Comparison of ENCODE assay signal across 8 cellular contexts in genomic region chr2:58045580-58046334, GRCh38. TPM values are rescaled to one million over a fixed set of nuclear protein-coding genes. Genes with fewer than 3 reads are reported as not detected.
DNase-seq lines count a peak whose midpoint lies in the region; ATAC-seq and TF ChIP-seq lines count a peak whose summit lies in the region.

No MANE protein-coding gene starts in this region.

- peak overlapping the region; percentile 72 for H3K4me3 ChIP-seq in lung
- H3K4me3 ChIP-seq in upper lobe of right lung, result peak overlapping the region; percentile 78

- H3K4me3 Mint-ChIP-seq in activated naive CD4-positive, alpha-beta T cell treated with anti-CD3 and anti-CD28 coated beads for 36 hours, result peak overlapping the region; percentile 88
- H3K4me3 Mint-ChIP-seq in brain, result peak overlapping the region in 4 of 5 experiments; percentile 61 to 88 (median 84)

- no peaks in the 10 kb centered on the region for H3K9me3 Mint-ChIP-seq in activated naive CD4-positive, alpha-beta T cell treated with anti-CD3 and anti-CD28 coated beads for 36 hours
- H3K9me3 Mint-ChIP-seq in brain, result peaks cover 0 to 9% (median 0%) of the 10 kb centered on the region in 5 experiments

- intact Hi-C loops in activated naive CD4-positive, alpha-beta T cell treated with anti-CD3 and anti-CD28 coated beads for 36 hours (cut with micrococcal nuclease), result loop anchor here (1.0 to 10.0 kb wide), 6 partner anchors 19 to 1869 kb away; no protein-coding TSS in a partner anchor
- intact Hi-C loops in upper lobe of right lung (cut with DNase I), result no loop called here

- H3K27me3 ChIP-seq in lung (ENCODE audit: control insufficient read depth, insufficient read depth), result no peaks in the 10 kb centered on the region
- no peaks in the 10 kb centered on the region for H3K27me3 ChIP-seq in upper lobe of right lung

- TF ChIP-seq CTCF in brain (conservative IDR thresholded peaks at IDR 0.05) (no peak), lung (IDR thresholded peaks at IDR 0.05; ENCODE audit: control extremely low read depth, extremely low read depth) (no peak), upper lobe of right lung (IDR thresholded peaks at IDR 0.05) (no peak)

- peak overlapping the region; percentile 92 to 96 for H3K27ac ChIP-seq in lung (ENCODE audit: low read depth in 1 of 2, low read length in 1 of 2)
- H3K27ac ChIP-seq in upper lobe of right lung, result peak overlapping the region; percentile 96

- H3K27ac Mint-ChIP-seq in activated naive CD4-positive, alpha-beta T cell treated with anti-CD3 and anti-CD28 coated beads for 36 hours, result peak overlapping the region; percentile 93
- H3K27ac Mint-ChIP-seq in brain, result peak overlapping the region in 1 of 5 experiments; percentile 93

- no peaks in the 10 kb centered on the region for H3K36me3 ChIP-seq in lung (ENCODE audit: control insufficient read depth in 2 of 2, insufficient read depth in 2 of 2, low read length in 2 of 2)
- no peaks in the 10 kb centered on the region for H3K36me3 ChIP-seq in upper lobe of right lung

- peaks cover 0 to 9% of the 10 kb centered on the region in 2 donors for H3K4me1 ChIP-seq in lung (ENCODE audit: control insufficient read depth in 2 of 2, insufficient read depth in 2 of 2, low read length in 2 of 2)
- peaks cover 21% of the 10 kb centered on the region for H3K4me1 ChIP-seq in upper lobe of right lung

- H3K36me3 Mint-ChIP-seq in activated naive CD4-positive, alpha-beta T cell treated with anti-CD3 and anti-CD28 coated beads for 36 hours (ENCODE audit: low read depth), result peaks cover 5% of the 10 kb centered on the region
- H3K36me3 Mint-ChIP-seq in brain, result no peaks in the 10 kb centered on the region

- H3K4me1 Mint-ChIP-seq in activated naive CD4-positive, alpha-beta T cell treated with anti-CD3 and anti-CD28 coated beads for 36 hours (ENCODE audit: low read depth), result peaks cover 41% of the 10 kb centered on the region
- H3K4me1 Mint-ChIP-seq in brain, result peaks cover 17% of the 10 kb centered on the region

- H3K27me3 Mint-ChIP-seq in activated naive CD4-positive, alpha-beta T cell treated with anti-CD3 and anti-CD28 coated beads for 36 hours (ENCODE audit: low read depth), result no peaks in the 10 kb centered on the region
- peaks cover 7% of the 10 kb centered on the region for H3K27me3 Mint-ChIP-seq in brain

- ATAC-seq in lung (ENCODE audit: insufficient read depth, low FRiP score) (no peak), upper lobe of right lung (no peak), HG02884 (IDR thresholded peaks at IDR 0.05; ENCODE audit: unreplicated experiment) (no peak), GM21825 (IDR thresholded peaks at IDR 0.05; ENCODE audit: unreplicated experiment) (no peak)

- 65 to 73% methylated on average over 17 of the region's 17 CpGs for WGBS in lung, 2 donors

- no peak for DNase-seq in activated naive CD4-positive, alpha-beta T cell treated with anti-CD3 and anti-CD28 coated beads for 36 hours
- no peak for DNase-seq in activated naive CD4-positive, alpha-beta T cell treated with anti-CD3 and anti-CD28 coated beads, Interleukin-2, amount 50 U/mL, for 16 hours
- DNase-seq in lung (ENCODE audit: low spot score) (no peak), upper lobe of right lung (peak; percentile 48), NCI-H1105 treated with DMSO at 0.1 percent for 48 hours (lab: John Stamatoyannopoulos, UW) (no peak)

- CTCF ChIA-PET in activated naive CD4-positive, alpha-beta T cell treated with anti-CD3 and anti-CD28 coated beads for 36 hours (lab: Charles Lee), result interaction anchor here (0.6 to 0.7 kb wide), 3 partner anchors 14 to 299 kb away, joined by 3 read pairs; no protein-coding TSS in a partner anchor

- H3K9me3 ChIP-seq in lung (ENCODE audit: control insufficient read depth in 2 of 2, insufficient read depth in 1 of 2, low read length in 1 of 2) (no peaks in the 10 kb centered on the region), upper lobe of right lung (no peaks in the 10 kb centered on the region)

RNA-seq across cellular contexts. Expression of gene VRK2, which starts 0.8 kb away (rescaled TPM):
- total RNA-seq in activated naive CD4-positive, alpha-beta T cell treated with anti-CD3 and anti-CD28 coated beads for 36 hours, result 10 to 100 TPM; 14.7 to 16.1 TPM
- polyA plus RNA-seq in brain (ENCODE audit: insufficient read depth, low read depth, low replicate concordance) (2.2 TPM), lung (10 to 100 TPM; 11.2 to 14.5 TPM)
- total RNA-seq in lung (10 to 100 TPM; 14.9 to 25.4 TPM), upper lobe of right lung (23.8 TPM)
